8 cellular contexts compared by ENCODE assay signal in the genomic region with DNA sequence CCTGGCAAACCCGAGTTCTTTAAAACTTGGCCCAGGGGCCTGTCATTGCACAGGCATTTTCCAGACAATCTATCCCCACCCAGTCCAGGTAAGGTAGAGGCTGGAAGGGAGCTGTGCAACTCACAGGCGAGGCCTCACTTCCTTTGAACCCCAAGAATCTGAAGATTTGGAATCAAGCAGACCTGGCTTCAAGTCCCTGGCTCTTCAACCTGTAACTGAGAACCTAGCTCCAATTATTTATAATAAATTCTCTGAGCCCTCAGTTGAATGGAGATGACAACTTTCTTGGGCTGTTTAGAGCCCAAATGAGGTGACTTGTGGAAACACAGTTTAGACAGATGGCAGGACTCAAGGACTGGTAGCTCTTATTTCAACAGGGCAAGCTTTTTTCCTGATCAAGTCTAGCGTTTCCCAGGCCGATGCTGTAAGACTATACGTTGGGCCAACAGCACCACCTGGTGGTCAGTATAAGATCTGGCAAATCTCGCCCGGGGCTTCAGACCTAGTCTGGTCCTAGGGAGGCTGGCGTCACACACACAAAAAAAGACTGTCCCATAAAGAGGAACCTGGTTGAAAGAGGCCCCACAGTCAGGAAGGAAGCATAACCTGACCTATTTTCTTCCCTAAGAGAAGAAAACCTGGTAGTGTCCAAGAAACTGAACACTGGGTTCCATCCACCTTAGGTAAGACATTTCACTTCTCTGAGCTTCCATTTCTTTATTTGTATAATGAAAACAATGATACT.
A peak's percentile ranks its signal among the peaks of the same experiment; 100 is the strongest.
DNase-seq lines count a peak whose midpoint lies in the region; TF ChIP-seq lines count a peak whose summit lies in the region.

No MANE protein-coding gene starts in this region.

- H3K4me3 ChIP-seq in fibroblast of pulmonary artery (replicated peaks; ENCODE audit: low read depth, low read length) (no peak overlapping the region), neutrophil (ENCODE audit: low read depth in 1 of 2, low read length in 1 of 2) (no peak overlapping the region)

- no peaks in the 10 kb centered on the region for H3K27me3 ChIP-seq in neutrophil

- peaks cover 9 to 12% of the 10 kb centered on the region in 2 experiments for H3K4me1 ChIP-seq in neutrophil (ENCODE audit: control insufficient read depth in 1 of 2, insufficient read depth in 1 of 2, low read depth in 1 of 2, low read length in 1 of 2)

- H3K9me3 ChIP-seq in neutrophil, result no peaks in the 10 kb centered on the region

- DNase-seq in EL (peak; percentile 81), GOT3 (lab: John Stamatoyannopoulos, UW) (peak; percentile 20), RKO (ENCODE audit: low spot score) (peak; percentile 76), fibroblast of pulmonary artery (ENCODE audit: low read depth) (peak; percentile 83), superior temporal gyrus (ENCODE audit: extremely low spot score) (peak; percentile 95)
- DNase-seq in activated T-cell treated with anti-CD3 and anti-CD28 coated beads, Interleukin-2, amount 50 U/mL, for 48 hours, result peak; percentile 83 to 84

- TF ChIP-seq CTCF in LNCAP (IDR thresholded peaks at IDR 0.05) (peak; percentile 81), fibroblast of pulmonary artery (IDR thresholded peaks at IDR 0.05; ENCODE audit: low read length, missing control alignments) (peak; percentile 80), neutrophil (IDR thresholded peaks at IDR 0.05) (peak; percentile 69)

- H3K36me3 ChIP-seq in neutrophil, result no peaks in the 10 kb centered on the region

- no peak overlapping the region for H3K27ac ChIP-seq in neutrophil

Comparison
In these comparisons a context has a peak if more than half of its experiments do, and no peak if none do; other contexts are left out.
1. DNase-seq: peak in every context shown above with its lines; median percentile 95 in superior temporal gyrus; 84 in activated T-cell treated with anti-CD3 and anti-CD28 coated beads, Interleukin-2, amount 50 U/mL, for 48 hours; 83 in fibroblast of pulmonary artery; 81 in EL; 76 in RKO; 20 in GOT3.